ENCODE assay signal across 23 cellular contexts in the genomic region with DNA sequence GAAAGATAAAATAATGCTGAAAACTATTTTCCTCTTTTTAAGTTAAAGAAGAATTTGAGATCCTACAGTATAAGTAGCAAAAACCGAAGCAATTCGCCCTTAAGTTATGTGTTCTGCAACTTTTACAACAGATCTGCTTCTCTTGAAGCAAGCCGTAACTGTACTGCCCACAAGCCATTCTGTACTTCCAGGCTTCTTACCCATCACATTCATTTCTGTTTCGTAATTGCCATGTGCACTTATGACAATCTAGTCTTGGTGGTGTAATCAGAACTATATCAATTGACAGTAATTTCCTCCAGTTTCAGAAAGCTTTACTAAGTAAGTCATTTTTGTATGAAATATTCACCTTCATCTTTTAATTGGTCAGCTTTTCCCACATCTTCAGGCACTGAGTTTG. TPM values are rescaled to one million over a fixed set of nuclear protein-coding genes. Genes with fewer than 3 reads are reported as not detected.
DNase-seq lines count a peak whose midpoint lies in the region; ATAC-seq, FAIRE-seq and TF ChIP-seq lines count a peak whose summit lies in the region.
"Had no signal": no experiment of that assay in that cellular context is flagged by ENCODE, and none has a peak within 500 bp of the region (broad histone marks: within the 10 kb centered on the region; RNA-seq: fewer than 3 reads in every experiment).

No MANE protein-coding gene starts in this region.

- H3K79me2 ChIP-seq in K562 (ENCODE audit: control insufficient read depth, insufficient read depth, low read length), result no peaks in the 10 kb centered on the region

- WGBS in K562 (ENCODE audit: insufficient coverage, low coverage, missing lambda C conversion rate), result 91% methylated on average over 4 of the region's 4 CpGs
- WGBS in heart left ventricle, 4 donors, result 91 to 97% (median 95%) methylated on average over 4 of the region's 4 CpGs

- H2AFZ ChIP-seq in K562 (ENCODE audit: low read depth, low read length), result no peak overlapping the region

- ATAC-seq in K562 (no peak), heart left ventricle (no peak)
- ATAC-seq: Panc1 had no signal

- H3K4me1 ChIP-seq in K562 (replicated peaks in 1 of 2; ENCODE audit: control insufficient read depth in 2 of 2, insufficient read depth in 2 of 2, low read length in 2 of 2) (peaks cover 0 to 4% of the 10 kb centered on the region in 2 experiments; a peak in 1 of 5 replicates), heart left ventricle (no peaks in the 10 kb centered on the region), tibial artery (no peaks in the 10 kb centered on the region)
- H3K4me1 ChIP-seq: HAP-1 had no signal

- TF ChIP-seq RAD21 in K562 (CRISPR knock-in tag; conservative IDR thresholded peaks at IDR 0.05 in 1 of 2, IDR thresholded peaks at IDR 0.05 in 1 of 2), result no peak

- H4K20me1 ChIP-seq in K562 (replicated peaks; ENCODE audit: control insufficient read depth, insufficient read depth, low read length), result no peaks in the 10 kb centered on the region

- CTCF ChIA-PET in K562 (lab: Yijun Ruan, JAX; ENCODE audit: low intra/inter-chr PET ratio), result no interaction called here

- TF ChIP-seq EP300 in K562 (IDR thresholded peaks at IDR 0.05; ENCODE audit: low read length), result no peak

- BruUV-seq in K562 (replicated peaks; lab: Mats Ljungman, UMichigan), result no TSS peak

- H3K9me3 ChIP-seq in K562 (replicated peaks; ENCODE audit: control insufficient read depth, insufficient read depth, low read depth, low read length) (no peaks in the 10 kb centered on the region), heart left ventricle (no peaks in the 10 kb centered on the region), tibial artery (no peaks in the 10 kb centered on the region)
- H3K9me3 ChIP-seq: BE2C, Caco-2, HAP-1, MG63 had no signal

- H3K4me3 ChIP-seq in K562 (no peak overlapping the region), heart left ventricle (no peak overlapping the region), tibial artery (no peak overlapping the region)
- H3K4me3 ChIP-seq: HAP-1, MG63 had no signal

- H3K36me3 ChIP-seq in K562 (ENCODE audit: control insufficient read depth, insufficient read depth, low read length) (peaks cover 16% of the 10 kb centered on the region; the same call in 2 of the 3 replicates), heart left ventricle (peaks cover 0 to 78% (median 37%) of the 10 kb centered on the region in 9 donors), tibial artery (peaks cover 40 to 54% (median 41%) of the 10 kb centered on the region in 3 donors)

- in situ Hi-C loops in K562 (cut with MboI), result no loop called here

- intact Hi-C loops in K562 (cut with micrococcal nuclease) (no loop called here), heart left ventricle (cut with DNase I) (no loop called here), tibial artery (cut with DNase I; ENCODE audit: low total_unique reads) (no loop called here)

- H3K9me1 ChIP-seq in K562 (ENCODE audit: control insufficient read depth, insufficient read depth, low read length), result no peaks in the 10 kb centered on the region

- H3K4me2 ChIP-seq in K562 (ENCODE audit: insufficient read depth, low read length), result no peak overlapping the region

- H3K9ac ChIP-seq in K562 (ENCODE audit: insufficient read depth in 1 of 2, low read depth in 2 of 2, low read length in 2 of 2), result no peak overlapping the region

- no peak for TF ChIP-seq POLR2A in K562 (conservative IDR thresholded peaks at IDR 0.05)
- TF ChIP-seq POLR2A in heart left ventricle (IDR thresholded peaks at IDR 0.05), result no peak

- POLR2A ChIA-PET in K562 (lab: Yijun Ruan, JAX), result interaction anchor here (0.9 to 2.1 kb wide), 3 partner anchors 13 to 32 kb away, joined by 4 to 14 read pairs (median 5); partner anchors contain the start of genes NLN and SGTB

- no peak overlapping the region for H3K27ac ChIP-seq in K562 (ENCODE audit: extremely low read depth, low read depth, low read length)
- no peak overlapping the region for H3K27ac ChIP-seq in heart left ventricle
- no peak overlapping the region for H3K27ac ChIP-seq in tibial artery
- H3K27ac ChIP-seq: 22Rv1 had no signal

- H3K27me3 ChIP-seq in K562 (ENCODE audit: control insufficient read depth in 2 of 2, insufficient read depth in 2 of 2, low read length in 2 of 2), result no peaks in the 10 kb centered on the region
- no peaks in the 10 kb centered on the region for H3K27me3 ChIP-seq in heart left ventricle
- no peaks in the 10 kb centered on the region for H3K27me3 ChIP-seq in tibial artery
- H3K27me3 ChIP-seq: BE2C, MG63 had no signal

- no peak for TF ChIP-seq CTCF in K562 (IDR thresholded peaks at IDR 0.05 in 2 of 3, conservative IDR thresholded peaks at IDR 0.05 in 1 of 3; ENCODE audit: insufficient read depth in 2 of 3, low read depth in 1 of 3, low read length in 3 of 3)
- TF ChIP-seq CTCF in heart left ventricle (IDR thresholded peaks at IDR 0.05), result no peak
- TF ChIP-seq CTCF in tibial artery (IDR thresholded peaks at IDR 0.05), result no peak

- DNase-seq in SKM-1 treated with dmso at 0.1 percent for 144 hours (lab: John Stamatoyannopoulos, UW; ENCODE audit: unreplicated experiment) (peak; percentile 7), SKM-1 (lab: John Stamatoyannopoulos, UW; ENCODE audit: unreplicated experiment) (no peak), NOMO-1 treated with dmso at 0.1 percent for 144 hours (lab: John Stamatoyannopoulos, UW; ENCODE audit: unreplicated experiment) (peak; percentile 58), K562 (ENCODE audit: extremely low read depth in 1 of 4, low spot score in 3 of 4) (no peak), iris pigment epithelial cell (ENCODE audit: low read depth) (peak; percentile 54), heart left ventricle (no peak), tibial artery (no peak), NCI-H2227 treated with DMSO at 0.1 percent for 48 hours (lab: John Stamatoyannopoulos, UW) (no peak)
- DNase-seq: BE2C; Caco-2; CD4-positive, alpha-beta T cell; DMS153; GDM1; MG63; NCI-H1417; NCI-H187; NCI-H2107; NCI-H524; NCI-H82 had no signal

- peak; percentile 32 for FAIRE-seq in K562 (lab: Jason Lieb, UNC)
- FAIRE-seq: GM19239 had no signal

TF ChIP-seq in K562, 482 proteins besides CTCF, POLR2A, EP300 and RAD21 (continues in another document):
- TF ChIP-seq ZNF274 (IDR thresholded peaks at IDR 0.05; ENCODE audit: borderline replicate concordance, low read depth, low read length), result no peak
- no peak for TF ChIP-seq CSDE1 (IDR thresholded peaks at IDR 0.05)
- no peak for TF ChIP-seq FOXA3 (CRISPR knock-in tag; conservative IDR thresholded peaks at IDR 0.05 in 1 of 2, IDR thresholded peaks at IDR 0.05 in 1 of 2)
- TF ChIP-seq PHF21A (IDR thresholded peaks at IDR 0.05; ENCODE audit: borderline replicate concordance, low read depth), result no peak
- no peak for TF ChIP-seq GABPB1 (CRISPR knock-in tag; IDR thresholded peaks at IDR 0.05)
- no peak for TF ChIP-seq NCOA1 (IDR thresholded peaks at IDR 0.05; ENCODE audit: low read depth)
- TF ChIP-seq MXI1 (IDR thresholded peaks at IDR 0.05; ENCODE audit: low read depth, low read length), result no peak
- TF ChIP-seq TGIF2 (CRISPR knock-in tag; IDR thresholded peaks at IDR 0.05), result no peak
- TF ChIP-seq RFX7 (CRISPR knock-in tag; IDR thresholded peaks at IDR 0.05), result no peak
- TF ChIP-seq SMARCA5 (IDR thresholded peaks at IDR 0.05), result no peak

RNA-seq across cellular contexts. Expression of gene SGTB, which starts 13.8 kb away (rescaled TPM):
- 5.4 and 8.0 TPM in 2 replicates for total RNA-seq in K562 (2011; cell fraction: chromatin; rRNA removed; ENCODE audit: low replicate concordance)
- 2.0 and 2.2 TPM in 2 replicates for total RNA-seq in K562 (2011; cell fraction: nucleolus; rRNA removed)
- total RNA-seq in K562 (2011; cell fraction: nucleoplasm; rRNA removed), result 4.3 and 5.6 TPM in 2 replicates
- total RNA-seq in K562 (2014; rRNA removed), result 3.2 and 4.0 TPM in 2 replicates
- 8.1 and 9.5 TPM in 2 replicates for total RNA-seq in K562 (2014; rRNA removed; fragmentation: Illumina TruSeq; extraction: Trizol)
- 4.4 and 4.8 TPM in 2 replicates for total RNA-seq in K562 (2015; rRNA removed; fragmentation: Illumina TruSeq; extraction: Trizol)
- 7.8 and 8.4 TPM in 2 replicates for total RNA-seq in K562 (2021)
- 6.3 and 7.7 TPM in 2 replicates for polyA plus RNA-seq in K562 (2011; rRNA removed)
- 1.5 and 2.2 TPM in 2 replicates for polyA plus RNA-seq in K562 (2011; cell fraction: cytosol; rRNA removed)
- 2.6 and 3.4 TPM in 2 replicates for polyA plus RNA-seq in K562 (2011; cell fraction: nucleus; rRNA removed)
- polyA plus RNA-seq in K562 (2012), result 3.9 and 6.7 TPM in 2 replicates
- polyA plus RNA-seq in K562 (2014; fragmentation: Illumina TruSeq; extraction: Trizol), result 5.5 and 6.3 TPM in 2 replicates
- polyA plus RNA-seq in K562 (2014; fragmentation: Nextera tagmentation; extraction: Ambion mirVana), result 1 to 10 TPM; 1.3 to 1.8 TPM
- 2.6 and 4.1 TPM in 2 replicates for polyA plus RNA-seq in K562 (2014; rRNA removed)
- polyA minus RNA-seq in K562 (2011; rRNA and poly(A)+ RNA removed), result 9.6 and 13.1 TPM in 2 replicates
- polyA minus RNA-seq in K562 (2011; cell fraction: cytosol; rRNA and poly(A)+ RNA removed), result 3.2 and 3.6 TPM in 2 replicates
- polyA minus RNA-seq in K562 (2011; cell fraction: nucleus; rRNA and poly(A)+ RNA removed), result 1.9 and 3.7 TPM in 2 replicates
- 10 to 100 TPM in 2 of 9 donors, 1 to 10 TPM in 7; 2.9 to 14.4 (median 7.1) TPM for total RNA-seq in heart left ventricle
- polyA plus RNA-seq in heart left ventricle, result 1 to 10 TPM; 1.8 to 2.4 TPM

RNA-seq across cellular contexts. Expression of gene NLN, which starts 13.9 kb away (rescaled TPM):
- 16.2 and 53.4 TPM in 2 replicates for total RNA-seq in K562 (2011; cell fraction: chromatin; rRNA removed; ENCODE audit: low replicate concordance)
- 8.3 and 13.9 TPM in 2 replicates for total RNA-seq in K562 (2011; cell fraction: nucleolus; rRNA removed)
- total RNA-seq in K562 (2011; cell fraction: nucleoplasm; rRNA removed), result 21.2 and 28.9 TPM in 2 replicates
- 21.8 and 22.6 TPM in 2 replicates for total RNA-seq in K562 (2014; rRNA removed)
- total RNA-seq in K562 (2014; rRNA removed; fragmentation: Illumina TruSeq; extraction: Trizol), result 35.7 and 39.0 TPM in 2 replicates
- total RNA-seq in K562 (2015; rRNA removed; fragmentation: Illumina TruSeq; extraction: Trizol), result 27.3 and 28.8 TPM in 2 replicates
- 45.2 and 45.4 TPM in 2 replicates for total RNA-seq in K562 (2021)
- 27.5 and 35.7 TPM in 2 replicates for polyA plus RNA-seq in K562 (2011; rRNA removed)
- 14.1 and 23.3 TPM in 2 replicates for polyA plus RNA-seq in K562 (2011; cell fraction: cytosol; rRNA removed)
- polyA plus RNA-seq in K562 (2011; cell fraction: nucleus; rRNA removed), result 7.5 and 12.3 TPM in 2 replicates
- polyA plus RNA-seq in K562 (2012), result 11.6 and 20.9 TPM in 2 replicates
- polyA plus RNA-seq in K562 (2014; fragmentation: Illumina TruSeq; extraction: Trizol), result 33.1 and 36.7 TPM in 2 replicates
- polyA plus RNA-seq in K562 (2014; fragmentation: Nextera tagmentation; extraction: Ambion mirVana), result 1 to 10 TPM; 6.9 to 7.4 TPM
- 23.0 and 24.6 TPM in 2 replicates for polyA plus RNA-seq in K562 (2014; rRNA removed)
- polyA minus RNA-seq in K562 (2011; rRNA and poly(A)+ RNA removed), result 74.2 and 82.7 TPM in 2 replicates
- polyA minus RNA-seq in K562 (2011; cell fraction: cytosol; rRNA and poly(A)+ RNA removed), result 20.1 and 24.4 TPM in 2 replicates
- polyA minus RNA-seq in K562 (2011; cell fraction: nucleus; rRNA and poly(A)+ RNA removed), result 12.8 and 21.7 TPM in 2 replicates
- 10 to 100 TPM in 6 of 9 donors, 1 to 10 TPM in 3; 5.3 to 28.2 (median 14.7) TPM for total RNA-seq in heart left ventricle
- polyA plus RNA-seq in heart left ventricle, result 1 to 10 TPM; 1.6 to 5.3 TPM

Comparison
In these comparisons a context has a peak if more than half of its experiments do, and no peak if none do; other contexts are left out.
1. DNase-seq: peak in SKM-1 treated with dmso at 0.1 percent for 144 hours (single experiment), NOMO-1 treated with dmso at 0.1 percent for 144 hours (single experiment) and iris pigment epithelial cell (single experiment); none in SKM-1 (single experiment), K562 (0 of 4), heart left ventricle (0 of 5), tibial artery (0 of 2) and NCI-H2227 treated with DMSO at 0.1 percent for 48 hours (single experiment).